In genomic region chr19:1389033-1389940, GRCh38 we compare ENCODE assay signal across 29 cellular contexts. TPM values are rescaled to one million over a fixed set of nuclear protein-coding genes. Genes with fewer than 3 reads are reported as not detected.
DNase-seq lines count a peak whose midpoint lies in the region; ATAC-seq, FAIRE-seq and TF ChIP-seq lines count a peak whose summit lies in the region.
"Had no signal": no experiment of that assay in that cellular context is flagged by ENCODE, and none has a peak within 500 bp of the region (broad histone marks: within the 10 kb centered on the region; RNA-seq: fewer than 3 reads in every experiment).

No MANE protein-coding gene starts in this region.

- H3K56ac ChIP-seq in H1 (replicated peaks; ENCODE audit: insufficient read length, low read depth, low read length) = no peak overlapping the region

- ATAC-seq in activated naive CD4-positive, alpha-beta T cell treated with anti-CD3 and anti-CD28 coated beads, Interleukin-2, amount 50 U/mL, for 72 hours = no peak
- ATAC-seq: activated CD4-positive, CD25-positive, alpha-beta regulatory T cell treated with anti-CD3 and anti-CD28 coated beads, Interleukin-2, amount 50 U/mL, for 24 hours; activated naive CD8-positive, alpha-beta T cell treated with anti-CD3 and anti-CD28 coated beads, Interleukin-2, amount 50 U/mL, for 24 hours; CD8-positive, alpha-beta T cell; gastrocnemius medialis; lower lobe of right lung; Panc1; stimulated activated naive B cell treated with anti-CD40 and anti-IgM and Interleukin-4, amounts not matched to agents 10 μg/mL and 1 μg/mL and 100 μg/mL, for 72 hours had no signal

- H3K23me2 ChIP-seq in H1 (ENCODE audit: low read depth, low read length) = peaks cover 1% of the 10 kb centered on the region; the same call in 1 of the 2 replicates

- H4K20me1 ChIP-seq in H1 (replicated peaks in 1 of 2; ENCODE audit: control insufficient read depth in 1 of 2, insufficient read depth in 2 of 2, low read length in 2 of 2) (peaks cover 4 to 19% of the 10 kb centered on the region in 2 experiments), OCI-LY7 (ENCODE audit: insufficient read depth, low read length) (no peaks in the 10 kb centered on the region), Karpas-422 (ENCODE audit: insufficient read depth, low read depth, low read length) (no peaks in the 10 kb centered on the region)

- FAIRE-seq in H1 (lab: Jason Lieb, UNC) = no peak

- H3K4me3 ChIP-seq in H1 (ENCODE audit: extremely low read depth in 1 of 4, insufficient read depth in 2 of 4, low read depth in 3 of 4, low read length in 4 of 4) (no peak overlapping the region), trophoblast cell (ENCODE audit: low read depth, low read length) (no peak overlapping the region), OCI-LY7 (ENCODE audit: low read depth, low read length, poor library complexity, severe bottlenecking) (no peak overlapping the region), Karpas-422 (ENCODE audit: low read length) (no peak overlapping the region)
- H3K4me3 ChIP-seq: coronary artery, gastrocnemius medialis, GM23248, lower lobe of right lung, thoracic aorta had no signal

- POLR2A ChIA-PET in H1 (lab: Charles Lee; ENCODE audit: partially characterized antibody) (interaction anchor here (1.2 to 1.6 kb wide), 2 partner anchors 117 to 120 kb away, joined by 3 to 8 read pairs; partner anchors contain the start of gene CIRBP), OCI-LY7 (lab: Charles Lee) (no interaction called here)

- WGBS in H1 (ENCODE audit: extremely low coverage in 1 of 2, insufficient coverage in 1 of 2, insufficient read length in 1 of 2, insufficient replicate concordance in 2 of 2, low coverage in 1 of 2, low lambda C conversion rate in 2 of 2, missing lambda C conversion rate in 1 of 2), 2 experiments = 94% methylated on average over 34 of the region's 39 CpGs; no CpG with 5 or more reads in 1 of the 2 experiments
- WGBS in trophoblast cell (ENCODE audit: extremely low coverage, insufficient coverage, insufficient read length) = no CpG with 5 or more reads among the region's 39 CpGs

- no peak for TF ChIP-seq EP300 in H1 (IDR thresholded peaks at IDR 0.05; ENCODE audit: borderline replicate concordance in 1 of 2, low read depth in 2 of 2, low read length in 2 of 2)

- no peak overlapping the region for H3K4me2 ChIP-seq in H1 (ENCODE audit: insufficient read depth in 1 of 2, low read depth in 2 of 2, low read length in 2 of 2)
- no peak overlapping the region for H3K4me2 ChIP-seq in trophoblast cell (ENCODE audit: low read length)
- no peak overlapping the region for H3K4me2 ChIP-seq in OCI-LY7 (ENCODE audit: low read length)
- no peak overlapping the region for H3K4me2 ChIP-seq in Karpas-422 (ENCODE audit: low read depth, low read length, poor library complexity, severe bottlenecking)

- H3K18ac ChIP-seq in H1 (ENCODE audit: extremely low read depth, low read length) = no peak overlapping the region
- H3K18ac ChIP-seq in trophoblast cell (ENCODE audit: low read length) = no peak overlapping the region

- no peaks in the 10 kb centered on the region for H3K9me3 Mint-ChIP-seq in activated naive CD4-positive, alpha-beta T cell treated with anti-CD3 and anti-CD28 coated beads for 36 hours
- H3K9me3 Mint-ChIP-seq in activated naive CD4-positive, alpha-beta T cell treated with anti-CD3 and anti-CD28 coated beads, Interleukin-2, amount 50 U/mL, for 72 hours = no peaks in the 10 kb centered on the region
- no peaks in the 10 kb centered on the region for H3K9me3 Mint-ChIP-seq in neural crest cell
- H3K9me3 Mint-ChIP-seq: activated CD4-positive, alpha-beta memory T cell treated with anti-CD3 and anti-CD28 coated beads, Interleukin-2, amount 10 ng/mL, durations not matched to agents 7 days and 5 days; activated naive CD8-positive, alpha-beta T cell treated with anti-CD3 and anti-CD28 coated beads, Interleukin-2, amount 50 U/mL, for 24 hours; activated T-helper 2 cell treated with anti-CD3 and anti-CD28 coated beads, Interferon-gamma antibody, Interleukin-2, Interleukin-4, amounts not matched to agents 10 μg/mL and 5 μg/mL and 100 μg/mL, durations not matched to agents 14 hours and 24 hours and 36 hours; CD8-positive, alpha-beta T cell; stimulated activated naive B cell treated with anti-CD40 and anti-IgM and Interleukin-4, amounts not matched to agents 10 μg/mL and 1 μg/mL and 100 μg/mL, for 72 hours had no signal

- H3K9ac ChIP-seq in H1 (replicated peaks in 1 of 4; ENCODE audit: extremely low read depth in 1 of 4, low read depth in 3 of 4, low read length in 3 of 4) = no peak overlapping the region
- H3K9ac ChIP-seq in trophoblast cell (ENCODE audit: low read length) = no peak overlapping the region
- no peak overlapping the region for H3K9ac ChIP-seq in Karpas-422 (ENCODE audit: low read length)
- H3K9ac ChIP-seq: GM23248 had no signal

- H4K5ac ChIP-seq in H1 (ENCODE audit: insufficient read length, low read depth, low read length) = no peak overlapping the region

- H3K4ac ChIP-seq in H1 (replicated peaks; ENCODE audit: insufficient read length, low read depth, low read length) (no peak overlapping the region), trophoblast cell (ENCODE audit: low read depth, low read length) (no peak overlapping the region)

- H3K23ac ChIP-seq in H1 (ENCODE audit: insufficient read length) (no peak overlapping the region), trophoblast cell (ENCODE audit: low read length) (no peak overlapping the region)

- BruUV-seq in OCI-LY7 (replicated peaks; lab: Mats Ljungman, UMichigan) = no TSS peak

- H2BK12ac ChIP-seq in H1 (ENCODE audit: low read depth, low read length) (no peak overlapping the region), trophoblast cell (ENCODE audit: low read length) (no peak overlapping the region)

- H3K4me1 Mint-ChIP-seq in activated naive CD4-positive, alpha-beta T cell treated with anti-CD3 and anti-CD28 coated beads for 36 hours (ENCODE audit: low read depth) = peaks cover 16% of the 10 kb centered on the region
- H3K4me1 Mint-ChIP-seq in neural crest cell = peaks cover 4% of the 10 kb centered on the region

- H3K27me3 Mint-ChIP-seq in activated naive CD4-positive, alpha-beta T cell treated with anti-CD3 and anti-CD28 coated beads for 36 hours (ENCODE audit: low read depth) = no peaks in the 10 kb centered on the region
- no peaks in the 10 kb centered on the region for H3K27me3 Mint-ChIP-seq in neural crest cell (ENCODE audit: low read depth)
- H3K27me3 Mint-ChIP-seq: activated CD4-positive, alpha-beta memory T cell treated with anti-CD3 and anti-CD28 coated beads, Interleukin-2, amount 10 ng/mL, durations not matched to agents 7 days and 5 days; activated naive CD8-positive, alpha-beta T cell treated with anti-CD3 and anti-CD28 coated beads, Interleukin-2, amount 50 U/mL, for 24 hours; stimulated activated naive B cell treated with anti-CD40 and anti-IgM and Interleukin-4, amounts not matched to agents 10 μg/mL and 1 μg/mL and 100 μg/mL, for 72 hours had no signal

- DNase-seq in activated naive CD4-positive, alpha-beta T cell treated with anti-CD3 and anti-CD28 coated beads for 36 hours = no peak
- DNase-seq in activated naive CD4-positive, alpha-beta T cell treated with anti-CD3 and anti-CD28 coated beads, Interleukin-2, amount 50 U/mL, for 72 hours (ENCODE audit: low spot score in 2 of 2) = no peak
- DNase-seq in H1 (ENCODE audit: low read depth in 1 of 2, low spot score in 2 of 2) (no peak), neural crest cell (ENCODE audit: low read depth, low spot score) (no peak), NCI-H1105 (lab: John Stamatoyannopoulos, UW) (no peak), trophoblast cell (no peak), OCI-LY7 (ENCODE audit: low spot score) (no peak), Karpas-422 (no peak)
- DNase-seq: activated CD4-positive, alpha-beta memory T cell treated with anti-CD3 and anti-CD28 coated beads, Interleukin-2, amount 10 ng/mL, durations not matched to agents 7 days and 5 days; activated naive CD8-positive, alpha-beta T cell treated with anti-CD3 and anti-CD28 coated beads, Interleukin-2, amount 50 U/mL, for 24 hours; brain microvascular endothelial cell; CD8-positive, alpha-beta T cell; gastrocnemius medialis; GM23248; islet precursor cell; Kasumi-1; lower lobe of right lung; MV-4-11; NCI-H1694; NCI-H510A treated with DMSO at 0.1 percent for 48 hours; SIG-M5; stimulated activated CD4-positive, alpha-beta T cell treated with anti-CD3 and anti-CD28 coated beads, Interleukin-2, amount 100 ng/mL, for 48 hours; stimulated activated naive B cell treated with anti-CD40 and anti-IgM and Interleukin-4, amounts not matched to agents 10 μg/mL and 1 μg/mL and 100 μg/mL, for 72 hours had no signal

- H2BK15ac ChIP-seq in H1 (ENCODE audit: low read length) = no peak overlapping the region

- intact Hi-C loops in activated naive CD4-positive, alpha-beta T cell treated with anti-CD3 and anti-CD28 coated beads for 36 hours (cut with micrococcal nuclease) = no loop called here
- intact Hi-C loops in OCI-LY7 (cut with micrococcal nuclease; ENCODE audit: unreplicated experiment) = no loop called here

- no peak overlapping the region for H2BK5ac ChIP-seq in H1 (ENCODE audit: low read depth, low read length)
- H2BK5ac ChIP-seq in trophoblast cell (ENCODE audit: low read depth, low read length, poor library complexity) = no peak overlapping the region

- H3K4me3 Mint-ChIP-seq in activated naive CD4-positive, alpha-beta T cell treated with anti-CD3 and anti-CD28 coated beads for 36 hours = peak overlapping the region; percentile 4
- H3K4me3 Mint-ChIP-seq in neural crest cell = peak overlapping the region; percentile 59
- H3K4me3 Mint-ChIP-seq: activated CD4-positive, alpha-beta memory T cell treated with anti-CD3 and anti-CD28 coated beads, Interleukin-2, amount 10 ng/mL, durations not matched to agents 7 days and 5 days; activated naive CD8-positive, alpha-beta T cell treated with anti-CD3 and anti-CD28 coated beads, Interleukin-2, amount 50 U/mL, for 24 hours; CD8-positive, alpha-beta T cell; stimulated activated naive B cell treated with anti-CD40 and anti-IgM and Interleukin-4, amounts not matched to agents 10 μg/mL and 1 μg/mL and 100 μg/mL, for 72 hours had no signal

- H3K9me3 ChIP-seq in H1 (ENCODE audit: insufficient read depth in 2 of 2, low read depth in 1 of 2, low read length in 1 of 2) (no peaks in the 10 kb centered on the region; a peak in 1 of 4 replicates), trophoblast cell (ENCODE audit: insufficient read depth, low read depth, low read length) (peaks cover 8% of the 10 kb centered on the region), OCI-LY7 (ENCODE audit: low read length) (no peaks in the 10 kb centered on the region), Karpas-422 (ENCODE audit: low read length) (no peaks in the 10 kb centered on the region)
- H3K9me3 ChIP-seq: gastrocnemius medialis, lower lobe of right lung, thoracic aorta had no signal

- TF ChIP-seq CTCF in H1 (IDR thresholded peaks at IDR 0.05; ENCODE audit: control extremely low read depth in 1 of 3, insufficient read depth in 1 of 3, low read depth in 1 of 3, low read length in 3 of 3) = no peak
- TF ChIP-seq CTCF in neural crest cell (conservative IDR thresholded peaks at IDR 0.05) = no peak
- TF ChIP-seq CTCF in OCI-LY7 (conservative IDR thresholded peaks at IDR 0.05; ENCODE audit: low read length) = no peak

- H3K79me1 ChIP-seq in H1 (ENCODE audit: low read depth, low read length) (0 out of 2 replicates have a peak, but pooled peaks cover 9% of the 10 kb centered on the region), trophoblast cell (ENCODE audit: low read length) (no peaks in the 10 kb centered on the region)

- H2BK120ac ChIP-seq in H1 (replicated peaks; ENCODE audit: low read depth, low read length) (no peak overlapping the region), trophoblast cell (ENCODE audit: insufficient read depth, low read length, poor library complexity) (no peak overlapping the region)

- H2AFZ ChIP-seq in H1 (ENCODE audit: low read length) (no peak overlapping the region), trophoblast cell (ENCODE audit: insufficient read depth, low read length, poor library complexity) (no peak overlapping the region), OCI-LY7 (ENCODE audit: low read length) (no peak overlapping the region), Karpas-422 (ENCODE audit: low read length) (no peak overlapping the region)
- H2AFZ ChIP-seq: GM23248 had no signal

- H4K12ac ChIP-seq in trophoblast cell (ENCODE audit: low read depth, low read length) = no peak overlapping the region

- H3K36me3 ChIP-seq in H1 (ENCODE audit: control insufficient read depth in 2 of 4, insufficient read depth in 4 of 4, low read length in 3 of 4) = peaks cover 0 to 20% (median 13%) of the 10 kb centered on the region in 4 experiments; a peak in 6 of 8 replicates
- H3K36me3 ChIP-seq in trophoblast cell (ENCODE audit: control insufficient read depth in 1 of 2, insufficient read depth in 2 of 2, low read length in 2 of 2) = peaks cover 30 to 41% of the 10 kb centered on the region in 2 experiments
- peaks cover 64% of the 10 kb centered on the region for H3K36me3 ChIP-seq in OCI-LY7 (ENCODE audit: insufficient read depth, low read length)
- peaks cover 4% of the 10 kb centered on the region; the same call in 1 of the 2 replicates for H3K36me3 ChIP-seq in Karpas-422 (ENCODE audit: insufficient read depth, low read length)

- no peak for TF ChIP-seq RAD21 in H1 (IDR thresholded peaks at IDR 0.05 in 1 of 2, conservative IDR thresholded peaks at IDR 0.05 in 1 of 2; ENCODE audit: low read depth in 2 of 2, low read length in 2 of 2)

- H3K4me1 ChIP-seq in H1 (replicated peaks in 1 of 4; ENCODE audit: control insufficient read depth in 3 of 4, insufficient read depth in 4 of 4, low read length in 3 of 4) (peaks cover 0 to 3% (median 0%) of the 10 kb centered on the region in 4 experiments; a peak in 2 of 7 replicates), trophoblast cell (ENCODE audit: control insufficient read depth in 1 of 2, insufficient read depth in 2 of 2, low read length in 2 of 2) (peaks cover 0 to 2% of the 10 kb centered on the region in 2 experiments), OCI-LY7 (ENCODE audit: insufficient read depth, low read length, poor library complexity, severe bottlenecking) (peaks cover 6% of the 10 kb centered on the region), Karpas-422 (ENCODE audit: low read length) (peaks cover 8% of the 10 kb centered on the region)

- peaks cover 18% of the 10 kb centered on the region for H3K36me3 Mint-ChIP-seq in activated naive CD4-positive, alpha-beta T cell treated with anti-CD3 and anti-CD28 coated beads for 36 hours (ENCODE audit: low read depth)
- H3K36me3 Mint-ChIP-seq in activated naive CD4-positive, alpha-beta T cell treated with anti-CD3 and anti-CD28 coated beads, Interleukin-2, amount 50 U/mL, for 72 hours = peaks cover 5 to 10% of the 10 kb centered on the region in 2 donors
- H3K36me3 Mint-ChIP-seq in neural crest cell (ENCODE audit: low read depth) = peaks cover 6% of the 10 kb centered on the region

- no peak for TF ChIP-seq POLR2A in H1 (IDR thresholded peaks at IDR 0.05; ENCODE audit: control extremely low read depth in 1 of 2, low read depth in 2 of 2, low read length in 2 of 2)

- H3K79me2 ChIP-seq in H1 (ENCODE audit: control insufficient read depth in 1 of 2, insufficient read depth in 2 of 2, low read length in 2 of 2) = peaks cover 0 to 4% of the 10 kb centered on the region in 2 experiments; a peak in 1 of 4 replicates
- H3K79me2 ChIP-seq in trophoblast cell (ENCODE audit: control insufficient read depth, insufficient read depth, low read length, poor library complexity) = no peaks in the 10 kb centered on the region
- H3K79me2 ChIP-seq in OCI-LY7 (ENCODE audit: insufficient read depth, low read depth, low read length) = peaks cover 15% of the 10 kb centered on the region
- peaks cover 18% of the 10 kb centered on the region for H3K79me2 ChIP-seq in Karpas-422 (ENCODE audit: low read length)

- H3K27me3 ChIP-seq in H1 (replicated peaks in 1 of 4; ENCODE audit: control insufficient read depth in 3 of 4, extremely low read depth in 1 of 4, insufficient read depth in 3 of 4, low read length in 3 of 4) (no peaks in the 10 kb centered on the region), trophoblast cell (ENCODE audit: insufficient read depth, low read length) (no peaks in the 10 kb centered on the region), Karpas-422 (ENCODE audit: low read length) (no peaks in the 10 kb centered on the region)
- H3K27me3 ChIP-seq: brain microvascular endothelial cell, gastrocnemius medialis had no signal

- peak overlapping the region; percentile 11 for H4K8ac ChIP-seq in H1 (ENCODE audit: extremely low read depth, insufficient read depth, low read length)
- H4K8ac ChIP-seq in trophoblast cell (ENCODE audit: low read depth, low read length) = no peak overlapping the region

- CTCF ChIA-PET in activated naive CD4-positive, alpha-beta T cell treated with anti-CD3 and anti-CD28 coated beads for 36 hours (lab: Charles Lee) = no interaction called here
- CTCF ChIA-PET in H1 (lab: Charles Lee; ENCODE audit: partially characterized antibody) = interaction anchor here (1.7 kb wide), 1 partner anchor 74 kb away, joined by 5 read pairs; no protein-coding TSS in a partner anchor
- CTCF ChIA-PET in OCI-LY7 (lab: Charles Lee; ENCODE audit: unreplicated experiment) = no interaction called here

- H4K91ac ChIP-seq in H1 (replicated peaks; ENCODE audit: insufficient read length, low read length) (no peak overlapping the region), trophoblast cell (ENCODE audit: low read depth, low read length) (no peak overlapping the region)

- H3K14ac ChIP-seq in H1 (ENCODE audit: insufficient read length) (no peak overlapping the region), trophoblast cell (ENCODE audit: low read length) (no peak overlapping the region)

- H3K27ac Mint-ChIP-seq in activated naive CD4-positive, alpha-beta T cell treated with anti-CD3 and anti-CD28 coated beads for 36 hours = no peak overlapping the region
- H3K27ac Mint-ChIP-seq in activated naive CD4-positive, alpha-beta T cell treated with anti-CD3 and anti-CD28 coated beads, Interleukin-2, amount 50 U/mL, for 72 hours = no peak overlapping the region
- peak overlapping the region; percentile 57 for H3K27ac Mint-ChIP-seq in neural crest cell (ENCODE audit: unreplicated experiment)
- H3K27ac Mint-ChIP-seq: activated CD4-positive, alpha-beta memory T cell treated with anti-CD3 and anti-CD28 coated beads, Interleukin-2, amount 10 ng/mL, durations not matched to agents 7 days and 5 days; activated naive CD8-positive, alpha-beta T cell treated with anti-CD3 and anti-CD28 coated beads, Interleukin-2, amount 50 U/mL, for 24 hours; activated T-helper 2 cell treated with anti-CD3 and anti-CD28 coated beads, Interferon-gamma antibody, Interleukin-2, Interleukin-4, amounts not matched to agents 10 μg/mL and 5 μg/mL and 100 μg/mL, durations not matched to agents 14 hours and 24 hours and 36 hours; CD8-positive, alpha-beta T cell; stimulated activated naive B cell treated with anti-CD40 and anti-IgM and Interleukin-4, amounts not matched to agents 10 μg/mL and 1 μg/mL and 100 μg/mL, for 72 hours had no signal

- H2BK20ac ChIP-seq in H1 (ENCODE audit: low read length) = no peak overlapping the region

- H2AK5ac ChIP-seq in H1 (ENCODE audit: low read depth, low read length) = no peak overlapping the region
- H2AK5ac ChIP-seq in trophoblast cell (ENCODE audit: low read length) = no peak overlapping the region

- H3K27ac ChIP-seq in H1 (ENCODE audit: low read depth, low read length) (no peak overlapping the region), trophoblast cell (ENCODE audit: low read depth, low read length) (no peak overlapping the region), OCI-LY7 (ENCODE audit: low read depth, low read length, poor library complexity, severe bottlenecking) (no peak overlapping the region), Karpas-422 (ENCODE audit: low read length) (no peak overlapping the region)
- H3K27ac ChIP-seq: 22Rv1, brain microvascular endothelial cell, coronary artery, GM23248, lower lobe of right lung, thoracic aorta had no signal

- no peaks in the 10 kb centered on the region for H3K9me2 ChIP-seq in OCI-LY7 (ENCODE audit: insufficient read depth, low read length)
- H3K9me2 ChIP-seq in Karpas-422 (replicated peaks; ENCODE audit: insufficient read depth, low read length) = no peaks in the 10 kb centered on the region

RNA-seq across cellular contexts. Expression of gene NDUFS7, which starts 5.6 kb away (rescaled TPM):
- 100 to 1,000 TPM; 138 to 148 TPM for total RNA-seq in activated naive CD4-positive, alpha-beta T cell treated with anti-CD3 and anti-CD28 coated beads for 36 hours
- total RNA-seq in activated naive CD4-positive, alpha-beta T cell treated with anti-CD3 and anti-CD28 coated beads, Interleukin-2, amount 50 U/mL, for 72 hours = 100 to 1,000 TPM in 1 of 2 donors, 10 to 100 TPM in 1; 89.4 to 105 TPM
- total RNA-seq in H1 (2021; fragmentation: NEBNext Ultra II Directional; extraction: Animal tissue kit (Norgen Biotek cat#: 25700)) = 78.1 and 92.7 TPM in 2 replicates
- polyA plus RNA-seq in H1 (2011; rRNA removed) = 309 and 372 TPM in 2 replicates
- 204 TPM for polyA plus RNA-seq in H1 (2011; cell fraction: cytosol; rRNA removed)
- polyA plus RNA-seq in H1 (2011; cell fraction: nucleus; rRNA removed) = 149 TPM
- 58.9 to 109 TPM (median 96.7 TPM) in 4 replicates for polyA plus RNA-seq in H1 (2012, experiment 1 of 2)
- 87.9 TPM for polyA plus RNA-seq in H1 (2012, experiment 2 of 2)
- polyA plus RNA-seq in H1 (2013, experiment 1 of 2) = 55.6 TPM
- 56.3 TPM for polyA plus RNA-seq in H1 (2013, experiment 2 of 2)
- 33.3 and 46.7 TPM in 2 replicates for polyA minus RNA-seq in H1 (2011; rRNA and poly(A)+ RNA removed)
- 97.7 TPM for polyA minus RNA-seq in H1 (2011; cell fraction: cytosol; rRNA and poly(A)+ RNA removed)
- polyA minus RNA-seq in H1 (2011; cell fraction: nucleus; rRNA and poly(A)+ RNA removed) = 34.6 TPM
- total RNA-seq in neural crest cell = 89.7 and 90.6 TPM in 2 replicates
- 38.6 and 39.3 TPM in 2 replicates for polyA plus RNA-seq in trophoblast cell (2013)
- 125 and 132 TPM in 2 replicates for total RNA-seq in OCI-LY7 (2014; rRNA removed; shearing (Covaris generic))
- total RNA-seq in OCI-LY7 (2022) = 147 and 148 TPM in 2 replicates
- total RNA-seq in Karpas-422 (2014; rRNA removed; shearing (Covaris generic); ENCODE audit: low replicate concordance) = 98.1 and 129 TPM in 2 replicates

RNA-seq across cellular contexts. Expression of gene GAMT, which starts 12.1 kb away (rescaled TPM):
- total RNA-seq in activated naive CD4-positive, alpha-beta T cell treated with anti-CD3 and anti-CD28 coated beads for 36 hours = 10 to 100 TPM; 23.5 to 25.0 TPM
- 10 to 100 TPM in 1 of 2 donors, 1 to 10 TPM in 1; 4.2 to 30.2 TPM for total RNA-seq in activated naive CD4-positive, alpha-beta T cell treated with anti-CD3 and anti-CD28 coated beads, Interleukin-2, amount 50 U/mL, for 72 hours
- total RNA-seq in H1 (2021; fragmentation: NEBNext Ultra II Directional; extraction: Animal tissue kit (Norgen Biotek cat#: 25700)) = 17.2 TPM in 2 replicates
- 35.6 and 45.3 TPM in 2 replicates for polyA plus RNA-seq in H1 (2011; rRNA removed)
- 29.1 TPM for polyA plus RNA-seq in H1 (2011; cell fraction: cytosol; rRNA removed)
- polyA plus RNA-seq in H1 (2011; cell fraction: nucleus; rRNA removed) = 28.0 TPM
- 12.3 to 28.3 TPM (median 23.6 TPM) in 4 replicates for polyA plus RNA-seq in H1 (2012, experiment 1 of 2)
- 21.6 TPM for polyA plus RNA-seq in H1 (2012, experiment 2 of 2)
- 17.8 TPM for polyA plus RNA-seq in H1 (2013, experiment 1 of 2)
- 16.9 TPM for polyA plus RNA-seq in H1 (2013, experiment 2 of 2)
- polyA minus RNA-seq in H1 (2011; rRNA and poly(A)+ RNA removed) = 9.2 and 9.5 TPM in 2 replicates
- 12.3 TPM for polyA minus RNA-seq in H1 (2011; cell fraction: cytosol; rRNA and poly(A)+ RNA removed)
- 10.1 TPM for polyA minus RNA-seq in H1 (2011; cell fraction: nucleus; rRNA and poly(A)+ RNA removed)
- total RNA-seq in neural crest cell (42.6 and 45.6 TPM in 2 replicates), OCI-LY7 (2022) (17.6 and 27.5 TPM in 2 replicates)
- 20.3 and 20.6 TPM in 2 replicates for polyA plus RNA-seq in trophoblast cell (2013)
- total RNA-seq in OCI-LY7 (2014; rRNA removed; shearing (Covaris generic)) = 9.7 and 14.4 TPM in 2 replicates
- total RNA-seq in Karpas-422 (2014; rRNA removed; shearing (Covaris generic); ENCODE audit: low replicate concordance) = 63.7 and 144 TPM in 2 replicates

RNA-seq across cellular contexts. Expression of gene DAZAP1, which starts 18.1 kb away (rescaled TPM):
- total RNA-seq in activated naive CD4-positive, alpha-beta T cell treated with anti-CD3 and anti-CD28 coated beads for 36 hours = 100 to 1,000 TPM; 253 to 265 TPM
- total RNA-seq in activated naive CD4-positive, alpha-beta T cell treated with anti-CD3 and anti-CD28 coated beads, Interleukin-2, amount 50 U/mL, for 72 hours = 100 to 1,000 TPM; 194 to 298 TPM
- total RNA-seq in H1 (2021; fragmentation: NEBNext Ultra II Directional; extraction: Animal tissue kit (Norgen Biotek cat#: 25700)) = 341 and 343 TPM in 2 replicates
- 79.6 and 139 TPM in 2 replicates for polyA plus RNA-seq in H1 (2011; rRNA removed)
- 146 TPM for polyA plus RNA-seq in H1 (2011; cell fraction: cytosol; rRNA removed)
- polyA plus RNA-seq in H1 (2011; cell fraction: nucleus; rRNA removed) = 154 TPM
- polyA plus RNA-seq in H1 (2012, experiment 1 of 2) = 141 to 222 TPM (median 192 TPM) in 4 replicates
- 169 TPM for polyA plus RNA-seq in H1 (2012, experiment 2 of 2)
- 192 TPM for polyA plus RNA-seq in H1 (2013, experiment 1 of 2)
- 197 TPM for polyA plus RNA-seq in H1 (2013, experiment 2 of 2)
- polyA minus RNA-seq in H1 (2011; rRNA and poly(A)+ RNA removed) = 44.1 and 52.1 TPM in 2 replicates
- 81.1 TPM for polyA minus RNA-seq in H1 (2011; cell fraction: cytosol; rRNA and poly(A)+ RNA removed)
- polyA minus RNA-seq in H1 (2011; cell fraction: nucleus; rRNA and poly(A)+ RNA removed) = 59.0 TPM
- 146 and 157 TPM in 2 replicates for total RNA-seq in neural crest cell
- 126 and 130 TPM in 2 replicates for polyA plus RNA-seq in trophoblast cell (2013)
- 170 and 210 TPM in 2 replicates for total RNA-seq in OCI-LY7 (2014; rRNA removed; shearing (Covaris generic))
- total RNA-seq in OCI-LY7 (2022) = 373 and 383 TPM in 2 replicates
- total RNA-seq in Karpas-422 (2014; rRNA removed; shearing (Covaris generic); ENCODE audit: low replicate concordance) = 110 and 244 TPM in 2 replicates

RNA-seq across cellular contexts. Expression of gene RPS15, which starts 48.9 kb away (rescaled TPM):
- 1,000 to 10,000 TPM; 1,902 to 1,906 TPM for total RNA-seq in activated naive CD4-positive, alpha-beta T cell treated with anti-CD3 and anti-CD28 coated beads for 36 hours
- total RNA-seq in activated naive CD4-positive, alpha-beta T cell treated with anti-CD3 and anti-CD28 coated beads, Interleukin-2, amount 50 U/mL, for 72 hours = 1,000 to 10,000 TPM; 1,495 to 1,747 TPM
- 1,562 and 1,589 TPM in 2 replicates for total RNA-seq in H1 (2021; fragmentation: NEBNext Ultra II Directional; extraction: Animal tissue kit (Norgen Biotek cat#: 25700))
- polyA plus RNA-seq in H1 (2011; rRNA removed) = 3,890 and 4,770 TPM in 2 replicates
- polyA plus RNA-seq in H1 (2011; cell fraction: cytosol; rRNA removed) = 4,361 TPM
- 2,705 TPM for polyA plus RNA-seq in H1 (2011; cell fraction: nucleus; rRNA removed)
- polyA plus RNA-seq in H1 (2012, experiment 1 of 2) = 2,291 to 3,052 TPM (median 2,740 TPM) in 4 replicates
- polyA plus RNA-seq in H1 (2012, experiment 2 of 2) = 8,937 TPM
- 2,700 TPM for polyA plus RNA-seq in H1 (2013, experiment 1 of 2)
- 2,703 TPM for polyA plus RNA-seq in H1 (2013, experiment 2 of 2)
- polyA minus RNA-seq in H1 (2011; rRNA and poly(A)+ RNA removed) = 313 and 344 TPM in 2 replicates
- polyA minus RNA-seq in H1 (2011; cell fraction: cytosol; rRNA and poly(A)+ RNA removed) = 991 TPM
- 590 TPM for polyA minus RNA-seq in H1 (2011; cell fraction: nucleus; rRNA and poly(A)+ RNA removed)
- total RNA-seq in neural crest cell = 1,578 and 1,580 TPM in 2 replicates
- polyA plus RNA-seq in trophoblast cell (2013) = 1,862 and 1,936 TPM in 2 replicates
- 2,068 and 2,241 TPM in 2 replicates for total RNA-seq in OCI-LY7 (2014; rRNA removed; shearing (Covaris generic))
- 1,654 and 1,860 TPM in 2 replicates for total RNA-seq in OCI-LY7 (2022)
- total RNA-seq in Karpas-422 (2014; rRNA removed; shearing (Covaris generic); ENCODE audit: low replicate concordance) = 2,088 and 3,414 TPM in 2 replicates
